In the genomic region with DNA sequence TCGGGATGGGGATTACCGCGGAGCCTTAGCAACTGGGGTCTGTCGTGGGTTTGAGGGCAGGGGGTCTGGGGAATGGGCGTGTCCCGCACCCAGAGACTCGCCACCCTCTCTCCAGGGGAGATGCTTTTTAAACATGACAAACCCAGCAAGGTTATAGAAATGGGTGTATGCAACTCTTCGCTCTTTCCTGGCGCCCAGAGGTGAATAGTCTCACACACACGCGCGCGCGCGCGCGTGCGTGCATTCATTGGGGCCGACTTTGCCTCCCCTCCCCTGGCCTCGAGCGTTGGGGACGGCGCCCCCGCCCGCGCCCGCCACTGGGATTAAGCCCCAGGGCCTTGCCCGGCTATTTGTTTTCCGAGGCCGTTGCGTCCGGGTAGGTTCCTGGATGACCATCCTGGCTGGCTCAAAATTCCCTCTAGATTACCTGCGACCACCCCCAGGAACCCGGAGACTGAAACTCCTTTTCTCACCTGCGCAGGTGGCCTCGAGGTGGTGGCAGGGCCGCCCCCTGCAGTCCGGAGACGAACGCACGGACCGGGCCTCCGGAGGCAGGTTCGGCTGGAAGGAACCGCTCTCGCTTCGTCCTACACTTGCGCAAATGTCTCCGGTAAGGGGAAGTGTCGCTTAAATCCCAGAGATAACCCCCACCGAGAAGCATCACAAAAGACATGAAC, we compare ENCODE assay signal across 8 cellular contexts. TPM values are rescaled to one million over a fixed set of nuclear protein-coding genes. Genes with fewer than 3 reads are reported as not detected.
DNase-seq lines count a peak whose midpoint lies in the region; ATAC-seq, FAIRE-seq and TF ChIP-seq lines count a peak whose summit lies in the region.

No MANE protein-coding gene starts in this region.

- H3K27me3 ChIP-seq in ectodermal cell (ENCODE audit: control insufficient read depth, insufficient read depth, low read length, poor library complexity, severe bottlenecking), result peaks cover 46% of the 10 kb centered on the region
- no peaks in the 10 kb centered on the region for H3K27me3 ChIP-seq in mononuclear cell (ENCODE audit: insufficient read depth, low read length)
- H3K27me3 ChIP-seq in vagina, result no peaks in the 10 kb centered on the region

- ATAC-seq in GM19467 (IDR thresholded peaks at IDR 0.05; ENCODE audit: unreplicated experiment), result peak; percentile 12

- intact Hi-C loops in CD14-positive monocyte (cut with micrococcal nuclease), result loop anchor here (5.0 to 10.0 kb wide), 3 partner anchors 54 to 271 kb away; a partner anchor contains a TSS
- intact Hi-C loops in vagina (cut with DNase I), result no loop called here

- H3K27ac Mint-ChIP-seq in CD14-positive monocyte, result peak overlapping the region; percentile 78 to 89 (median 82)

- peaks cover 4% of the 10 kb centered on the region for H3K4me1 ChIP-seq in ectodermal cell (ENCODE audit: control insufficient read depth, insufficient read depth, low read length)
- H3K4me1 ChIP-seq in mononuclear cell (ENCODE audit: insufficient read depth, low read length), result peaks cover 29% of the 10 kb centered on the region
- peaks cover 15% of the 10 kb centered on the region for H3K4me1 ChIP-seq in vagina

- H3K36me3 Mint-ChIP-seq in CD14-positive monocyte, result peaks cover 10 to 15% of the 10 kb centered on the region in 2 donors

- DNase-seq in CD14-positive monocyte (ENCODE audit: low spot score) (peak; percentile 64), LNCaP clone FGC (ENCODE audit: low read depth) (no peak), vagina (ENCODE audit: extremely low spot score in 2 of 2) (no peak), D721Med (ENCODE audit: insufficient read length, low spot score) (no peak)
- DNase-seq in activated CD4-positive, alpha-beta T cell treated with anti-CD3 and anti-CD28 coated beads for 1 hour, result peak; percentile 22

- H3K4me3 Mint-ChIP-seq in CD14-positive monocyte, result peak overlapping the region; percentile 93 to 94

- FAIRE-seq in D721Med (lab: Jason Lieb, UNC), result no peak

- peaks cover 15% of the 10 kb centered on the region for H3K4me1 Mint-ChIP-seq in CD14-positive monocyte

- H3K9me3 ChIP-seq in ectodermal cell (ENCODE audit: control insufficient read depth, low read length) (no peaks in the 10 kb centered on the region), mononuclear cell (ENCODE audit: low read depth, low read length) (no peaks in the 10 kb centered on the region), vagina (no peaks in the 10 kb centered on the region)

- peaks cover 0 to 2% (median 0%) of the 10 kb centered on the region in 3 donors for H3K27me3 Mint-ChIP-seq in CD14-positive monocyte (ENCODE audit: low read depth in 3 of 3)

- H3K36me3 ChIP-seq in ectodermal cell (ENCODE audit: control insufficient read depth, insufficient read depth, low read length) (no peaks in the 10 kb centered on the region), vagina (no peaks in the 10 kb centered on the region)

- TF ChIP-seq CTCF in CD14-positive monocyte (IDR thresholded peaks at IDR 0.05) (peak; percentile 14), LNCaP clone FGC (IDR thresholded peaks at IDR 0.05; ENCODE audit: control insufficient read depth, extremely low read depth, insufficient read depth) (peak; percentile 29), vagina (IDR thresholded peaks at IDR 0.05) (no peak), D721Med (IDR thresholded peaks at IDR 0.05; ENCODE audit: insufficient read depth, missing control alignments) (no peak)

- 1 to 2% methylated on average over 50 to 51 of the region's 51 CpGs for WGBS in ectodermal cell, 2 experiments

- peaks cover 1 to 4% (median 3%) of the 10 kb centered on the region in 7 donors for H3K9me3 Mint-ChIP-seq in CD14-positive monocyte

- no peak for TF ChIP-seq POLR2A in vagina (IDR thresholded peaks at IDR 0.05)

- H3K4me3 ChIP-seq in LNCaP clone FGC (ENCODE audit: low read depth, low read length), result peak overlapping the region; percentile 71
- peak overlapping the region; percentile 58 for H3K4me3 ChIP-seq in ectodermal cell (ENCODE audit: insufficient read depth, low read depth, low read length)
- peak overlapping the region; percentile 75 for H3K4me3 ChIP-seq in mononuclear cell (ENCODE audit: low read length)
- peak overlapping the region; percentile 47 to 62 for H3K4me3 ChIP-seq in vagina

- H3K27ac ChIP-seq in ectodermal cell (ENCODE audit: insufficient read depth, low read depth, low read length, poor library complexity, severe bottlenecking) (no peak overlapping the region), vagina (no peak overlapping the region)

RNA-seq across cellular contexts. Expression of a gene that starts 0.8 kb away (rescaled TPM):
- 10 to 100 TPM; 11.5 to 19.7 TPM for polyA plus RNA-seq in CD14-positive monocyte
- polyA plus RNA-seq in ectodermal cell (2013, experiment 1 of 4), result 0.70 TPM
- 1.5 TPM for polyA plus RNA-seq in ectodermal cell (2013, experiment 2 of 4)
- polyA plus RNA-seq in ectodermal cell (2013, experiment 3 of 4), result 1.2 TPM
- 1.8 TPM for polyA plus RNA-seq in ectodermal cell (2013, experiment 4 of 4)
- total RNA-seq in mononuclear cell, result 19.9 TPM
- 1.2 TPM for total RNA-seq in vagina

Comparison
In these comparisons a context has a peak if more than half of its experiments do, and no peak if none do; other contexts are left out.
1. DNase-seq: peak in CD14-positive monocyte (single experiment) and activated CD4-positive, alpha-beta T cell treated with anti-CD3 and anti-CD28 coated beads for 1 hour (single experiment); none in LNCaP clone FGC (single experiment), vagina (0 of 2) and D721Med (single experiment).
2. CTCF ChIP-seq: peak in CD14-positive monocyte (single experiment) and LNCaP clone FGC (single experiment); none in vagina (0 of 3) and D721Med (single experiment).
3. Peak in every context shown above with its lines, with median percentiles within 50 percentile points of each other: H3K4me3 ChIP-seq.